8 cellular contexts compared by ENCODE assay signal in genomic region chr7:18495412-18496335, GRCh38. TPM values are rescaled to one million over a fixed set of nuclear protein-coding genes. Genes with fewer than 3 reads are reported as not detected.
A peak's percentile ranks its signal among the peaks of the same experiment; 100 is the strongest.
DNase-seq lines count a peak whose midpoint lies in the region; ATAC-seq and TF ChIP-seq lines count a peak whose summit lies in the region.

TSS of gene HDAC9 (plus strand) at chr7:18495749. CDS start at chr7:18496303, 554 bp downstream.

- H3K9me3 ChIP-seq in NT2/D1 (ENCODE audit: insufficient read depth, low read length) = no peaks in the 10 kb centered on the region

- H3K4me3 Mint-ChIP-seq in chondrocyte (ENCODE audit: unreplicated experiment) = peak within 1 kb of the TSS; percentile 59
- peak within 1 kb of the TSS; percentile 80 to 81 for H3K4me3 Mint-ChIP-seq in stimulated activated naive B cell treated with anti-CD40 and anti-IgM and Interleukin-4, amounts not matched to agents 10 μg/mL and 1 μg/mL and 100 μg/mL, for 72 hours

- H3K27me3 Mint-ChIP-seq in chondrocyte (ENCODE audit: low read depth) = no peaks in the 10 kb centered on the region
- no peaks in the 10 kb centered on the region for H3K27me3 Mint-ChIP-seq in stimulated activated naive B cell treated with anti-CD40 and anti-IgM and Interleukin-4, amounts not matched to agents 10 μg/mL and 1 μg/mL and 100 μg/mL, for 72 hours

- DNase-seq in DMS53 treated with DMSO at 0.1 percent for 48 hours (lab: John Stamatoyannopoulos, UW; ENCODE audit: unreplicated experiment) (peak; percentile 72), NT2/D1 (ENCODE audit: low read depth, low spot score) (peak; percentile 86), chondrocyte (ENCODE audit: low spot score) (no peak), kidney glomerular epithelial cell (lab: John Stamatoyannopoulos, UW) (peak; percentile 73), cortex of kidney (lab: John Stamatoyannopoulos, UW) (no peak)
- DNase-seq in stimulated activated naive B cell treated with anti-CD40 and anti-IgM and Interleukin-4, amounts not matched to agents 10 μg/mL and 1 μg/mL and 100 μg/mL, for 72 hours = peak; percentile 58

- H3K36me3 Mint-ChIP-seq in chondrocyte (ENCODE audit: low read depth) = no peaks in the 10 kb centered on the region
- peaks cover 15 to 25% of the 10 kb centered on the region in 2 donors for H3K36me3 Mint-ChIP-seq in stimulated activated naive B cell treated with anti-CD40 and anti-IgM and Interleukin-4, amounts not matched to agents 10 μg/mL and 1 μg/mL and 100 μg/mL, for 72 hours

- peak within 1 kb of the TSS; percentile 84 for H3K27ac Mint-ChIP-seq in chondrocyte (ENCODE audit: unreplicated experiment)
- peak within 1 kb of the TSS; percentile 63 for H3K27ac Mint-ChIP-seq in stimulated activated naive B cell treated with anti-CD40 and anti-IgM and Interleukin-4, amounts not matched to agents 10 μg/mL and 1 μg/mL and 100 μg/mL, for 72 hours

- peaks cover 47% of the 10 kb centered on the region for H3K4me1 Mint-ChIP-seq in chondrocyte (ENCODE audit: low read depth)
- peaks cover 13 to 44% of the 10 kb centered on the region in 2 donors for H3K4me1 Mint-ChIP-seq in stimulated activated naive B cell treated with anti-CD40 and anti-IgM and Interleukin-4, amounts not matched to agents 10 μg/mL and 1 μg/mL and 100 μg/mL, for 72 hours

- ATAC-seq in GM21360 (IDR thresholded peaks at IDR 0.05; ENCODE audit: unreplicated experiment) (peak; percentile 90), HG03565 (IDR thresholded peaks at IDR 0.05; ENCODE audit: unreplicated experiment) (peak; percentile 80)
- peak; percentile 93 to 94 for ATAC-seq in stimulated activated naive B cell treated with anti-CD40 and anti-IgM and Interleukin-4, amounts not matched to agents 10 μg/mL and 1 μg/mL and 100 μg/mL, for 72 hours (replicated peaks)

- no peaks in the 10 kb centered on the region for H3K27me3 ChIP-seq in NT2/D1 (ENCODE audit: insufficient read depth, insufficient read length)

- H3K36me3 ChIP-seq in NT2/D1 (ENCODE audit: insufficient read depth, insufficient read length, low read length) = no peaks in the 10 kb centered on the region

- H3K9ac ChIP-seq in NT2/D1 (ENCODE audit: insufficient read length, low read depth) = peak within 1 kb of the TSS; percentile 70

- no peaks in the 10 kb centered on the region for H3K4me1 ChIP-seq in NT2/D1 (ENCODE audit: insufficient read depth, insufficient read length)

- H3K4me3 ChIP-seq in NT2/D1 (ENCODE audit: insufficient read length, low read depth) = peak within 1 kb of the TSS; percentile 57

- no peaks in the 10 kb centered on the region for H3K9me3 Mint-ChIP-seq in chondrocyte (ENCODE audit: low read depth)
- no peaks in the 10 kb centered on the region for H3K9me3 Mint-ChIP-seq in stimulated activated naive B cell treated with anti-CD40 and anti-IgM and Interleukin-4, amounts not matched to agents 10 μg/mL and 1 μg/mL and 100 μg/mL, for 72 hours

- TF ChIP-seq CTCF in chondrocyte (IDR thresholded peaks at IDR 0.05) = no peak

RNA-seq across cellular contexts. Expression of gene HDAC9, which starts in this region (rescaled TPM):
- total RNA-seq in chondrocyte = 5.0 to 6.1 TPM (median 5.9 TPM) in 3 replicates

Comparison
In these comparisons a context has a peak if more than half of its experiments do, and no peak if none do; other contexts are left out.
1. DNase-seq: peak in DMS53 treated with DMSO at 0.1 percent for 48 hours (single experiment), NT2/D1 (single experiment), kidney glomerular epithelial cell (single experiment) and stimulated activated naive B cell treated with anti-CD40 and anti-IgM and Interleukin-4, amounts not matched to agents 10 μg/mL and 1 μg/mL and 100 μg/mL, for 72 hours (single experiment); none in chondrocyte (single experiment) and cortex of kidney (single experiment).
2. Peak in every context shown above with its lines, with median percentiles within 50 percentile points of each other: ATAC-seq.